Comparison of ENCODE assay signal across 8 cellular contexts in the genomic region with DNA sequence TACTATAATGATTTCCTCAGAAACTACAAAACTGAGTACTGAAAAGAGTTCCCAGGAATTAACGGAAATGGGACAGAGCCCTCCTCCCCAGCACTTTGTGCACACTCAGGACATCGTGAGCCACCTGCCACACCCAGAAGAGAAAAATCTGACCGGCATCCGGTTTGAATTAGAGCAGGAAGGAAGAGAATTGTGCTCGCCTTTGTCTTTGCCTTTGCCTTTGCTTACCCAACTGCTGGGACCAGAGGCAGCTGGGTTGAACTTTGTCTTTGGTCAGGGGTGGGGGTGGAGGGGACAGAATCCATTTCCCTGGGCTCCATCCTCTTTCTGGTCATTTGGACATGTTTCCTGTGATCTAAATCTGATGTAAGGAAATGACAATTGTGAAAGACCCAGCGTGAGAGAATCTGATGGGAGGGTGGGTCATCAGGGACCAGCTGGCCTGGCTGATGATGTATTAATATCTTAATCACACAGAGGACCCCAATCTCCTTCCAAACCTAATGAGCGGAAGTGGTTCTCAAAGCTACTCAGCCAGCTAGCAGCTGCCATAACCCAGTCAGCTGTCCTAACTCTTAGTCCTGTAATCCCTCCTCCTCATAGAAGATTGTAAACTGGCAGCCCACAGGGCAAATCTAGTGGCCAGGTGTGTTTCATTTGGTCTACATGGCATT. TPM values are rescaled to one million over a fixed set of nuclear protein-coding genes. Genes with fewer than 3 reads are reported as not detected.
DNase-seq lines count a peak whose midpoint lies in the region; ATAC-seq, FAIRE-seq and TF ChIP-seq lines count a peak whose summit lies in the region.

No MANE protein-coding gene starts in this region.

- H3K9me3 Mint-ChIP-seq in endothelial cell (ENCODE audit: unreplicated experiment) = no peaks in the 10 kb centered on the region

- peak overlapping the region; percentile 93 for H3K4me3 Mint-ChIP-seq in endothelial cell (ENCODE audit: unreplicated experiment)

- intact Hi-C loops in psoas muscle (cut with DNase I) = loop anchor here (5.0 kb wide), 2 partner anchors 49 to 61 kb away; a partner anchor contains a TSS

- no peak for FAIRE-seq in urothelium cell line (lab: Jason Lieb, UNC)

- WGBS in psoas muscle, 3 donors = 58 to 61% (median 59%) methylated on average over 7 of the region's 7 CpGs

- H3K27ac ChIP-seq in RWPE1 (peak overlapping the region; percentile 76), psoas muscle (peak overlapping the region; percentile 85)

- POLR2A ChIA-PET in RWPE1 (lab: Yijun Ruan, JAX; ENCODE audit: low non-redundant PET) = no interaction called here

- H3K9me3 ChIP-seq in psoas muscle = no peaks in the 10 kb centered on the region

- no peaks in the 10 kb centered on the region for H3K27me3 ChIP-seq in psoas muscle (ENCODE audit: insufficient read depth in 3 of 3, low read length in 2 of 3)

- ATAC-seq in psoas muscle (no peak), HG03432 (IDR thresholded peaks at IDR 0.05; ENCODE audit: unreplicated experiment) (no peak)

- peak overlapping the region; percentile 96 for H3K4me3 ChIP-seq in psoas muscle

- H3K27ac Mint-ChIP-seq in endothelial cell (ENCODE audit: unreplicated experiment) = peak overlapping the region; percentile 100

- CTCF ChIA-PET in RWPE1 (lab: Yijun Ruan, JAX) = interaction anchor here (0.6 to 0.8 kb wide), 7 partner anchors 8 to 163 kb away, joined by 3 read pairs; no protein-coding TSS in a partner anchor

- H3K36me3 ChIP-seq in psoas muscle (ENCODE audit: insufficient read depth in 1 of 2, low read depth in 1 of 2) = peaks cover 0 to 13% of the 10 kb centered on the region in 2 donors

- DNase-seq in DMS153 treated with DMSO at 0.1 percent for 48 hours (lab: John Stamatoyannopoulos, UW; ENCODE audit: unreplicated experiment) (peak; percentile 46), RWPE1 (ENCODE audit: low spot score) (no peak), endothelial cell (ENCODE audit: low spot score) (peak; percentile 61), psoas muscle (no peak), GM13977 (ENCODE audit: low spot score) (no peak), urothelium cell line (ENCODE audit: low spot score) (no peak)
- DNase-seq in effector CD8-positive, alpha-beta T cell (lab: John Stamatoyannopoulos, UW) = no peak

- peaks cover 1% of the 10 kb centered on the region for H3K27me3 Mint-ChIP-seq in endothelial cell (ENCODE audit: unreplicated experiment)

- peaks cover 14% of the 10 kb centered on the region for H3K4me1 ChIP-seq in psoas muscle

- H3K36me3 Mint-ChIP-seq in endothelial cell (ENCODE audit: low read depth, unreplicated experiment) = peaks cover 8% of the 10 kb centered on the region

- in situ Hi-C loops in GM13977 (cut with MboI; ENCODE audit: low pct_unique_long_range_greater_than_20kb, low sequenced_read_pairs, unreplicated experiment) = no loop called here

- TF ChIP-seq CTCF in RWPE1 (conservative IDR thresholded peaks at IDR 0.05; ENCODE audit: low read depth) (no peak), endothelial cell (IDR thresholded peaks at IDR 0.05; ENCODE audit: unreplicated experiment) (no peak), psoas muscle (IDR thresholded peaks at IDR 0.05) (no peak), GM13977 (IDR thresholded peaks at IDR 0.05; ENCODE audit: extremely low read depth, insufficient read depth, missing control alignments) (no peak)

- H3K4me1 Mint-ChIP-seq in endothelial cell (ENCODE audit: unreplicated experiment) = peaks cover 64% of the 10 kb centered on the region

RNA-seq across cellular contexts. Expression of a gene that starts 1.1 kb away (rescaled TPM):
- total RNA-seq in endothelial cell (ENCODE audit: unreplicated experiment) = 248 TPM
- total RNA-seq in psoas muscle = 10 to 100 TPM; 12.5 to 73.5 (median 41.1) TPM
- 1 to 10 TPM; 4.0 to 4.8 (median 4.5) TPM for polyA plus RNA-seq in psoas muscle

RNA-seq across cellular contexts. Expression of a gene that starts 51.0 kb away (rescaled TPM):
- total RNA-seq in endothelial cell (ENCODE audit: unreplicated experiment) = 30.9 TPM
- 10 to 100 TPM; 18.7 to 38.7 (median 25.8) TPM for total RNA-seq in psoas muscle
- 10 to 100 TPM; 16.9 to 26.7 (median 19.4) TPM for polyA plus RNA-seq in psoas muscle

Comparison
In these comparisons a context has a peak if more than half of its experiments do, and no peak if none do; other contexts are left out.
1. DNase-seq: peak in DMS153 treated with DMSO at 0.1 percent for 48 hours (single experiment) and endothelial cell (single experiment); none in RWPE1 (single experiment), psoas muscle (0 of 2), GM13977 (single experiment), urothelium cell line (single experiment) and effector CD8-positive, alpha-beta T cell (single experiment).